ENCODE assay signal across 8 cellular contexts in the genomic region with DNA sequence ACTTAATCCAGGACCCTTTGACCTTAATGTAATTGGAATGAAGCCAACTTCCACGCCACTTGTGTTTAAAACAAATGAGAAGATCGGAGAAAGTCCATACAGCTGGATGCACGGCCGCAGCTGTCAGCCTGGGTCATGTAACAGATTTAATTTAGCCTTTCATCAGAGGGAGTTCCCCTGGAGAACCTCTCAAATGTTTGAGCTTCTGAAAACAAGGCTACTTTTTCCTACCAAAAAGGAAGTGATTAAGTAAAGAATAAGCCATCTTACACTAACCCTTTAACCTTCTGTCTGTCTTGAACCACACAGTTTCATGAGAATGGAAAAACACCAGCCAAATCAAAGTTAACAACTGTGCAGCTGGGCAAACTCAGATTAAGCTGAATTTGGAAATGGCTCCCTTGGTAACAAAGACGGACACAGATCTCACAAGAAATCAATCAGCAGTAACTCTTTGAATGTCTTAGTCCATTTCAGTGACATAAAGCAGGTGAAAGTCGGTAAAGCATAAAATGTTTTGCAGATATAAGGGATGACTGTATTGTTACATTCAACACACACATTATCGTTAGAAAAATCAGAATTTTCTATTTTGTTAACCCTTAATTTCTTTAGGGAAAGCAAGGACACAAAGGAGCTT.
A peak's percentile ranks its signal among the peaks of the same experiment; 100 is the strongest.
DNase-seq lines count a peak whose midpoint lies in the region; ATAC-seq and TF ChIP-seq lines count a peak whose summit lies in the region.

No MANE protein-coding gene starts in this region.

- no peak for TF ChIP-seq POLR2A in prostate gland (IDR thresholded peaks at IDR 0.05)

- peak in 4 of 6 experiments; percentile 4 to 29 (median 16) for DNase-seq in stimulated activated naive CD4-positive, alpha-beta T cell (lab: John Stamatoyannopoulos, UW)
- DNase-seq in stimulated activated naive CD4-positive, alpha-beta T cell treated with Interleukin-2 at 50 U/mL for 16 hours (lab: John Stamatoyannopoulos, UW) = no peak
- DNase-seq in ascending aorta (ENCODE audit: low spot score in 2 of 2) (no peak), psoas muscle (no peak), NCI-H2196 (lab: John Stamatoyannopoulos, UW; ENCODE audit: unreplicated experiment) (no peak), AG08395 (ENCODE audit: low spot score) (no peak), prostate gland (ENCODE audit: low spot score) (no peak)

- no peak overlapping the region for H3K4me3 ChIP-seq in ascending aorta
- no peak overlapping the region for H3K4me3 ChIP-seq in psoas muscle
- H3K4me3 ChIP-seq in prostate gland = no peak overlapping the region

- ATAC-seq in HG03520 (IDR thresholded peaks at IDR 0.05; ENCODE audit: unreplicated experiment) (peak; percentile 39), psoas muscle (peak in 1 of 4 donors; percentile 36)

- H3K36me3 ChIP-seq in ascending aorta (no peaks in the 10 kb centered on the region), psoas muscle (ENCODE audit: insufficient read depth in 1 of 2, low read depth in 1 of 2) (no peaks in the 10 kb centered on the region), prostate gland (no peaks in the 10 kb centered on the region)

- H3K27ac ChIP-seq in ascending aorta (peak overlapping the region; percentile 22 to 59), psoas muscle (peak overlapping the region; percentile 12), prostate gland (no peak overlapping the region)

- H3K9me3 ChIP-seq in ascending aorta (no peaks in the 10 kb centered on the region), psoas muscle (no peaks in the 10 kb centered on the region), prostate gland (no peaks in the 10 kb centered on the region)

- TF ChIP-seq CTCF in ascending aorta (IDR thresholded peaks at IDR 0.05) (no peak), psoas muscle (IDR thresholded peaks at IDR 0.05) (no peak), prostate gland (IDR thresholded peaks at IDR 0.05) (no peak)

- intact Hi-C loops in ascending aorta (cut with DNase I) (no loop called here), psoas muscle (cut with DNase I) (no loop called here), prostate gland (cut with DNase I) (no loop called here)

- 12 to 15% (median 13%) methylated on average over 7 of the region's 7 CpGs for WGBS in psoas muscle, 3 donors
- 75% methylated on average over 7 of the region's 7 CpGs for WGBS in prostate gland

- no peaks in the 10 kb centered on the region for H3K27me3 ChIP-seq in ascending aorta
- H3K27me3 ChIP-seq in psoas muscle (ENCODE audit: insufficient read depth in 3 of 3, low read length in 2 of 3) = no peaks in the 10 kb centered on the region
- H3K27me3 ChIP-seq in prostate gland (replicated peaks; ENCODE audit: insufficient read depth) = no peaks in the 10 kb centered on the region

- H3K4me1 ChIP-seq in ascending aorta (peaks cover 0 to 30% of the 10 kb centered on the region in 2 donors), psoas muscle (peaks cover 10% of the 10 kb centered on the region), prostate gland (replicated peaks) (peaks cover 3% of the 10 kb centered on the region)

Comparison
In these comparisons a context has a peak if more than half of its experiments do, and no peak if none do; other contexts are left out.
1. DNase-seq: peak in stimulated activated naive CD4-positive, alpha-beta T cell (4 of 6); none in stimulated activated naive CD4-positive, alpha-beta T cell treated with Interleukin-2 at 50 U/mL for 16 hours (single experiment), ascending aorta (0 of 2), psoas muscle (0 of 2), NCI-H2196 (single experiment), AG08395 (single experiment) and prostate gland (single experiment).
2. H3K27ac ChIP-seq: peak in ascending aorta (2 of 2) and psoas muscle (single experiment); none in prostate gland (0 of 2).